ENCODE assay signal across 23 cellular contexts in the genomic region with DNA sequence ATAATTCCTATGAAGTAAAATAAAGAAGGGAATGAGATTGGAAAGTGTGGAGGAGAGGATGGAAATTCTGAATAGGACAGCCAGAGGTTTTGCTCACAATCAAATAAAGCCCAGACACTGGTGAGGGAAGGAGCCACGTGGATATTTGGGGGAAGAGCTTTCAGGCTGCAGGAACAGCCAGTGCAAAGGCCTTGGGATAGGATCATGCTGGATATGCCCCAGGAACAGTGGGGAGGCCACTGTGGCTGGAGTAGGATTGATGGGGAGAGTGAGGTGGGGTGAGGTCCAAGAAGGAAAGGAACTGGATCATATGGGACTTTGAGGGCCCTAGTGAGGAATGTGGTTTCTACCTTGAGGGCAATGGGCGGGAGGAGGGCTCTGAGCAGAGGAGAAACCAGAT. TPM values are rescaled to one million over a fixed set of nuclear protein-coding genes. Genes with fewer than 3 reads are reported as not detected.
DNase-seq lines count a peak whose midpoint lies in the region; ATAC-seq, FAIRE-seq and TF ChIP-seq lines count a peak whose summit lies in the region.
"Had no signal": no experiment of that assay in that cellular context is flagged by ENCODE, and none has a peak within 500 bp of the region (broad histone marks: within the 10 kb centered on the region; RNA-seq: fewer than 3 reads in every experiment).

No MANE protein-coding gene starts in this region.

- H3K4me1 ChIP-seq in CD4-positive, CD25-positive, alpha-beta regulatory T cell (ENCODE audit: control insufficient read depth, insufficient read depth, low read length, poor library complexity, severe bottlenecking), result peaks cover 19% of the 10 kb centered on the region
- H3K4me1 ChIP-seq in GM23338 (ENCODE audit: insufficient read depth) (peaks cover 18% of the 10 kb centered on the region), H1 (replicated peaks in 1 of 4; ENCODE audit: control insufficient read depth in 3 of 4, insufficient read depth in 4 of 4, low read length in 3 of 4) (peaks cover 4 to 23% (median 15%) of the 10 kb centered on the region in 4 experiments), neuronal stem cell (ENCODE audit: control insufficient read depth in 2 of 2, insufficient read depth in 1 of 2, low read depth in 1 of 2, low read length in 2 of 2) (peaks cover 2 to 11% of the 10 kb centered on the region in 2 donors)

- H4K8ac ChIP-seq in H1 (ENCODE audit: extremely low read depth, insufficient read depth, low read length), result no peak overlapping the region
- H4K8ac ChIP-seq in neuronal stem cell (ENCODE audit: low read depth, low read length), result no peak overlapping the region

- H3K9me3 ChIP-seq in CD4-positive, CD25-positive, alpha-beta regulatory T cell (ENCODE audit: control insufficient read depth in 2 of 2, low read length in 2 of 2), result no peaks in the 10 kb centered on the region
- no peaks in the 10 kb centered on the region for H3K9me3 ChIP-seq in H1 (ENCODE audit: insufficient read depth in 2 of 2, low read depth in 1 of 2, low read length in 1 of 2)
- no peaks in the 10 kb centered on the region for H3K9me3 ChIP-seq in neuronal stem cell (replicated peaks in 1 of 2; ENCODE audit: control insufficient read depth in 2 of 2, insufficient read depth in 1 of 2, low read depth in 1 of 2, low read length in 2 of 2)
- H3K9me3 ChIP-seq: A549; BLaER1 treated with 17β-estradiol and CSF1 and Interleukin-3, amounts not matched to agents 10 nM and 100 nM; SK-N-SH had no signal

- H3K23ac ChIP-seq in H1 (ENCODE audit: insufficient read length) (no peak overlapping the region), neuronal stem cell (ENCODE audit: low read depth, low read length, poor library complexity) (no peak overlapping the region)

- no peak for TF ChIP-seq EP300 in H1 (IDR thresholded peaks at IDR 0.05; ENCODE audit: borderline replicate concordance in 1 of 2, low read depth in 2 of 2, low read length in 2 of 2)

- TF ChIP-seq RAD21 in H1 (IDR thresholded peaks at IDR 0.05 in 1 of 2, conservative IDR thresholded peaks at IDR 0.05 in 1 of 2; ENCODE audit: low read depth in 2 of 2, low read length in 2 of 2), result no peak

- H3K4me2 ChIP-seq in GM23338, result peak overlapping the region; percentile 70; the same call in 1 of the 2 replicates
- H3K4me2 ChIP-seq in H1 (ENCODE audit: insufficient read depth in 1 of 2, low read depth in 2 of 2, low read length in 2 of 2), result no peak overlapping the region
- H3K4me2 ChIP-seq in neuronal stem cell (ENCODE audit: insufficient read depth, low read length, poor library complexity, severe bottlenecking), result no peak overlapping the region
- H3K4me2 ChIP-seq: A549, SK-N-SH had no signal

- H3K27me3 Mint-ChIP-seq in CD4-positive, CD25-positive, alpha-beta regulatory T cell, result peaks cover 6% of the 10 kb centered on the region
- H3K27me3 Mint-ChIP-seq in GM23338 (ENCODE audit: insufficient read depth, low read depth, poor library complexity), result peaks cover 15% of the 10 kb centered on the region

- H3K18ac ChIP-seq in H1 (ENCODE audit: extremely low read depth, low read length) (peak overlapping the region; percentile 73; the same call in 1 of the 2 replicates), neuronal stem cell (ENCODE audit: low read length) (no peak overlapping the region)

- peak overlapping the region; percentile 38; the same call in 1 of the 2 replicates for H2BK20ac ChIP-seq in H1 (ENCODE audit: low read length)

- H3K14ac ChIP-seq in H1 (ENCODE audit: insufficient read length) (no peak overlapping the region), neuronal stem cell (ENCODE audit: low read length) (no peak overlapping the region)

- no peak for TF ChIP-seq CTCF in GM23338 (conservative IDR thresholded peaks at IDR 0.05; ENCODE audit: low read depth in 2 of 2)
- TF ChIP-seq CTCF in H1 (IDR thresholded peaks at IDR 0.05; ENCODE audit: control extremely low read depth in 1 of 3, insufficient read depth in 1 of 3, low read depth in 1 of 3, low read length in 3 of 3), result no peak

- no peaks in the 10 kb centered on the region for H3K36me3 ChIP-seq in CD4-positive, CD25-positive, alpha-beta regulatory T cell (ENCODE audit: control insufficient read depth, insufficient read depth, low read length)
- no peaks in the 10 kb centered on the region for H3K36me3 ChIP-seq in GM23338 (ENCODE audit: insufficient read depth)
- H3K36me3 ChIP-seq in H1 (ENCODE audit: control insufficient read depth in 2 of 4, insufficient read depth in 4 of 4, low read length in 3 of 4), result no peaks in the 10 kb centered on the region
- H3K36me3 ChIP-seq in neuronal stem cell (replicated peaks in 1 of 2; ENCODE audit: control insufficient read depth in 2 of 2, insufficient read depth in 2 of 2, low read length in 2 of 2), result no peaks in the 10 kb centered on the region
- H3K36me3 ChIP-seq: BLaER1 treated with 17β-estradiol and CSF1 and Interleukin-3, amounts not matched to agents 10 nM and 100 nM had no signal

- no peak for ATAC-seq in CD4-positive, CD25-positive, alpha-beta regulatory T cell (ENCODE audit: low read depth in 2 of 2)
- ATAC-seq in GM23338 (no peak), HG03280 (IDR thresholded peaks at IDR 0.05; ENCODE audit: unreplicated experiment) (no peak), GM19467 (IDR thresholded peaks at IDR 0.05; ENCODE audit: unreplicated experiment) (no peak), GM21529 (IDR thresholded peaks at IDR 0.05; ENCODE audit: unreplicated experiment) (no peak)
- ATAC-seq: A549, HepG2, PC-3 had no signal

- no peak overlapping the region for H4K5ac ChIP-seq in H1 (ENCODE audit: insufficient read length, low read depth, low read length)

- no peak for DNase-seq in CD4-positive, CD25-positive, alpha-beta regulatory T cell
- DNase-seq in GM23338 (ENCODE audit: low spot score) (no peak), H1 (ENCODE audit: low read depth in 1 of 2, low spot score in 2 of 2) (no peak), neuronal stem cell (ENCODE audit: low spot score) (no peak)
- DNase-seq: DMS79 treated with DMSO at 0.1 percent for 48 hours, GM23248, KG1, MV-4-11, NCI-H187, NCI-H2107, NCI-H2227 treated with DMSO at 0.1 percent for 48 hours, NCI-H524 treated with DMSO at 0.1 percent for 48 hours, PC-3, RPMI8226, SHP77 treated with DMSO at 0.1 percent for 48 hours, SK-N-SH had no signal

- no peak overlapping the region for H3K27ac ChIP-seq in CD4-positive, CD25-positive, alpha-beta regulatory T cell (ENCODE audit: insufficient read depth, low read length, poor library complexity, severe bottlenecking)
- H3K27ac ChIP-seq in GM23338 (ENCODE audit: low read depth) (no peak overlapping the region; the same call in 1 of the 2 replicates), H1 (ENCODE audit: low read depth, low read length) (no peak overlapping the region), neuronal stem cell (replicated peaks; ENCODE audit: low read length) (no peak overlapping the region)
- H3K27ac ChIP-seq: A549; BLaER1 treated with 17β-estradiol and CSF1 and Interleukin-3, amounts not matched to agents 10 nM and 100 nM; GM23248 had no signal

- H3K79me1 ChIP-seq in H1 (ENCODE audit: low read depth, low read length), result no peaks in the 10 kb centered on the region; the same call in 1 of the 2 replicates
- no peaks in the 10 kb centered on the region for H3K79me1 ChIP-seq in neuronal stem cell (ENCODE audit: low read depth, low read length)

- no peak for FAIRE-seq in H1 (lab: Jason Lieb, UNC)
- FAIRE-seq: A549, HepG2 had no signal

- H2BK15ac ChIP-seq in H1 (ENCODE audit: low read length) (no peak overlapping the region), neuronal stem cell (ENCODE audit: low read length) (no peak overlapping the region)

- peaks cover 9% of the 10 kb centered on the region; the same call in 1 of the 2 replicates for H3K23me2 ChIP-seq in H1 (ENCODE audit: low read depth, low read length)

- no peak overlapping the region for H3K4ac ChIP-seq in H1 (replicated peaks; ENCODE audit: insufficient read length, low read depth, low read length)
- no peak overlapping the region for H3K4ac ChIP-seq in neuronal stem cell (ENCODE audit: low read length)

- H3K56ac ChIP-seq in H1 (replicated peaks; ENCODE audit: insufficient read length, low read depth, low read length), result no peak overlapping the region

- no peaks in the 10 kb centered on the region for H4K20me1 ChIP-seq in GM23338 (replicated peaks; ENCODE audit: insufficient read depth)
- H4K20me1 ChIP-seq in H1 (replicated peaks in 1 of 2; ENCODE audit: control insufficient read depth in 1 of 2, insufficient read depth in 2 of 2, low read length in 2 of 2), result no peaks in the 10 kb centered on the region

- peaks cover 2 to 28% (median 10%) of the 10 kb centered on the region in 4 donors for H3K4me1 Mint-ChIP-seq in CD4-positive, CD25-positive, alpha-beta regulatory T cell
- peaks cover 37% of the 10 kb centered on the region for H3K4me1 Mint-ChIP-seq in GM23338

- H3K79me2 ChIP-seq in GM23338 (replicated peaks; ENCODE audit: insufficient read depth) (peaks cover 6% of the 10 kb centered on the region; the same call in 1 of the 2 replicates), H1 (ENCODE audit: control insufficient read depth in 1 of 2, insufficient read depth in 2 of 2, low read length in 2 of 2) (peaks cover 0 to 4% of the 10 kb centered on the region in 2 experiments; a peak in 1 of 4 replicates)

- POLR2A ChIA-PET in H1 (lab: Charles Lee; ENCODE audit: partially characterized antibody), result interaction anchor here (0.9 to 2.6 kb wide), 2 partner anchors 53 to 98 kb away, joined by 4 to 9 read pairs; no protein-coding TSS in a partner anchor

- CTCF ChIA-PET in H1 (lab: Charles Lee; ENCODE audit: partially characterized antibody), result interaction anchor here (1.0 to 3.3 kb wide), 5 partner anchors 9 to 53 kb away, joined by 3 to 17 read pairs (median 3); partner anchors contain the start of gene LGI4

- H2BK120ac ChIP-seq in H1 (replicated peaks; ENCODE audit: low read depth, low read length) (no peak overlapping the region), neuronal stem cell (ENCODE audit: low read depth, low read length) (no peak overlapping the region)

- no peaks in the 10 kb centered on the region for H3K9me2 ChIP-seq in GM23338 (ENCODE audit: insufficient read depth)
- H3K9me2 ChIP-seq: SK-N-SH had no signal

- H3K9me3 Mint-ChIP-seq in CD4-positive, CD25-positive, alpha-beta regulatory T cell, result peaks cover 0 to 3% (median 0%) of the 10 kb centered on the region in 7 donors
- H3K9me3 Mint-ChIP-seq in GM23338, result no peaks in the 10 kb centered on the region

- peak overlapping the region; percentile 71; the same call in 1 of the 2 replicates for H2BK12ac ChIP-seq in H1 (ENCODE audit: low read depth, low read length)
- no peak overlapping the region for H2BK12ac ChIP-seq in neuronal stem cell (ENCODE audit: low read length)

- H2AK5ac ChIP-seq in H1 (ENCODE audit: low read depth, low read length) (0 out of 2 replicates have a peak overlapping the region, but pooled peaks have one; percentile 82), neuronal stem cell (ENCODE audit: low read depth, low read length) (peak overlapping the region; percentile 82)

- no peak overlapping the region for H2AFZ ChIP-seq in GM23338
- no peak overlapping the region for H2AFZ ChIP-seq in H1 (ENCODE audit: low read length)
- H2AFZ ChIP-seq in neuronal stem cell (ENCODE audit: low read length), result no peak overlapping the region
- H2AFZ ChIP-seq: GM23248 had no signal

- peak overlapping the region in 2 of 3 donors; percentile 67 to 71 for H3K27ac Mint-ChIP-seq in CD4-positive, CD25-positive, alpha-beta regulatory T cell
- peak overlapping the region; percentile 35; the same call in 1 of the 2 replicates for H3K27ac Mint-ChIP-seq in GM23338

- peaks cover 14% of the 10 kb centered on the region; the same call in 1 of the 2 replicates for H3F3A ChIP-seq in GM23338 (replicated peaks; ENCODE audit: low read depth)

- peaks cover 5% of the 10 kb centered on the region for H3K36me3 Mint-ChIP-seq in CD4-positive, CD25-positive, alpha-beta regulatory T cell
- peaks cover 7% of the 10 kb centered on the region; the same call in 2 of the 3 replicates for H3K36me3 Mint-ChIP-seq in GM23338 (ENCODE audit: low read depth)

- no peak overlapping the region for H3K4me3 ChIP-seq in CD4-positive, CD25-positive, alpha-beta regulatory T cell (ENCODE audit: low read depth, low read length)
- H3K4me3 ChIP-seq in GM23338 (no peak overlapping the region), H1 (ENCODE audit: extremely low read depth in 1 of 4, insufficient read depth in 2 of 4, low read depth in 3 of 4, low read length in 4 of 4) (no peak overlapping the region), neuronal stem cell (ENCODE audit: low read length in 2 of 2) (no peak overlapping the region)
- H3K4me3 ChIP-seq: A549; BLaER1 treated with 17β-estradiol and CSF1 and Interleukin-3, amounts not matched to agents 10 nM and 100 nM; GM23248 had no signal

- peak overlapping the region in 3 of 4 donors; percentile 28 to 62 (median 52) for H3K4me3 Mint-ChIP-seq in CD4-positive, CD25-positive, alpha-beta regulatory T cell
- H3K4me3 Mint-ChIP-seq in GM23338, result peak overlapping the region; percentile 4; the same call in 1 of the 3 replicates

- H2BK5ac ChIP-seq in H1 (ENCODE audit: low read depth, low read length) (peak overlapping the region; percentile 68; the same call in 1 of the 2 replicates), neuronal stem cell (ENCODE audit: low read length) (no peak overlapping the region)

- 77% methylated on average over 2 of the region's 2 CpGs; no CpG with 5 or more reads in 1 of the 2 experiments for WGBS in H1 (ENCODE audit: extremely low coverage in 1 of 2, insufficient coverage in 1 of 2, insufficient read length in 1 of 2, insufficient replicate concordance in 2 of 2, low coverage in 1 of 2, low lambda C conversion rate in 2 of 2, missing lambda C conversion rate in 1 of 2), 2 experiments
- no CpG with 5 or more reads among the region's 2 CpGs for WGBS in neuronal stem cell (ENCODE audit: extremely low coverage in 2 of 2, insufficient read length in 2 of 2, insufficient replicate concordance in 1 of 2), 2 donors

- H3K27me3 ChIP-seq in CD4-positive, CD25-positive, alpha-beta regulatory T cell (ENCODE audit: control insufficient read depth, insufficient read depth, low read length), result no peaks in the 10 kb centered on the region
- H3K27me3 ChIP-seq in GM23338 (ENCODE audit: insufficient read depth) (no peaks in the 10 kb centered on the region), H1 (replicated peaks in 1 of 4; ENCODE audit: control insufficient read depth in 3 of 4, extremely low read depth in 1 of 4, insufficient read depth in 3 of 4, low read length in 3 of 4) (peaks cover 0 to 5% (median 3%) of the 10 kb centered on the region in 4 experiments; a peak in 3 of 7 replicates), neuronal stem cell (ENCODE audit: control insufficient read depth in 3 of 3, insufficient read depth in 3 of 3, low read depth in 1 of 3, low read length in 3 of 3) (peaks cover 7 to 68% (median 26%) of the 10 kb centered on the region in 3 experiments)
- H3K27me3 ChIP-seq: BLaER1 treated with 17β-estradiol and CSF1 and Interleukin-3, amounts not matched to agents 10 nM and 100 nM had no signal

- H4K91ac ChIP-seq in H1 (replicated peaks; ENCODE audit: insufficient read length, low read length) (peak overlapping the region; percentile 88), neuronal stem cell (ENCODE audit: low read depth, low read length, poor library complexity) (no peak overlapping the region)

- TF ChIP-seq POLR2A in H1 (IDR thresholded peaks at IDR 0.05; ENCODE audit: control extremely low read depth in 1 of 2, low read depth in 2 of 2, low read length in 2 of 2), result no peak

- H3K9ac ChIP-seq in H1 (replicated peaks in 1 of 4; ENCODE audit: extremely low read depth in 1 of 4, low read depth in 3 of 4, low read length in 3 of 4) (no peak overlapping the region), neuronal stem cell (ENCODE audit: low read depth, low read length, poor library complexity) (no peak overlapping the region)
- H3K9ac ChIP-seq: BLaER1 treated with 17β-estradiol and CSF1 and Interleukin-3, amounts not matched to agents 10 nM and 100 nM; GM23248; SK-N-SH had no signal

RNA-seq across cellular contexts. Expression of gene FXYD5, which starts 4.1 kb away (rescaled TPM):
- total RNA-seq in CD4-positive, CD25-positive, alpha-beta regulatory T cell, result 503 TPM
- 100 to 1,000 TPM; 465 to 575 (median 487) TPM for polyA plus RNA-seq in CD4-positive, CD25-positive, alpha-beta regulatory T cell
- total RNA-seq in GM23338 (2014; rRNA removed; shearing (Covaris generic)), result 97.7 and 98.9 TPM in 2 replicates
- polyA plus RNA-seq in GM23338 (2016; fragmentation: Nextera tagmentation; extraction: Ambion mirVana), result 222 and 233 TPM in 2 replicates
- 99.0 and 104 TPM in 2 replicates for total RNA-seq in H1 (2021; fragmentation: NEBNext Ultra II Directional; extraction: Animal tissue kit (Norgen Biotek cat#: 25700))
- polyA plus RNA-seq in H1 (2011; rRNA removed), result 167 and 191 TPM in 2 replicates
- 117 TPM for polyA plus RNA-seq in H1 (2011; cell fraction: cytosol; rRNA removed)
- 131 TPM for polyA plus RNA-seq in H1 (2011; cell fraction: nucleus; rRNA removed)
- polyA plus RNA-seq in H1 (2012, experiment 1 of 2), result 113 to 185 TPM (median 177 TPM) in 4 replicates
- polyA plus RNA-seq in H1 (2012, experiment 2 of 2), result 175 TPM
- 277 TPM for polyA plus RNA-seq in H1 (2013, experiment 1 of 2)
- 347 TPM for polyA plus RNA-seq in H1 (2013, experiment 2 of 2)
- polyA minus RNA-seq in H1 (2011; rRNA and poly(A)+ RNA removed), result 89.3 and 107 TPM in 2 replicates
- polyA minus RNA-seq in H1 (2011; cell fraction: cytosol; rRNA and poly(A)+ RNA removed), result 89.5 TPM
- 51.4 TPM for polyA minus RNA-seq in H1 (2011; cell fraction: nucleus; rRNA and poly(A)+ RNA removed)
- 47.1 TPM for polyA plus RNA-seq in neuronal stem cell (2013, experiment 1 of 2)
- polyA plus RNA-seq in neuronal stem cell (2013, experiment 2 of 2), result 45.6 TPM
- total RNA-seq: G401, HepG2 had no signal

RNA-seq across cellular contexts. Expression of gene FXYD7, which starts 7.4 kb away (rescaled TPM):
- total RNA-seq in CD4-positive, CD25-positive, alpha-beta regulatory T cell, result 9.3 TPM
- 1 to 10 TPM; 3.2 to 6.8 (median 4.7) TPM for polyA plus RNA-seq in CD4-positive, CD25-positive, alpha-beta regulatory T cell
- total RNA-seq in GM23338 (2014; rRNA removed; shearing (Covaris generic)), result 9.6 and 15.9 TPM in 2 replicates
- polyA plus RNA-seq in GM23338 (2016; fragmentation: Nextera tagmentation; extraction: Ambion mirVana), result 43.7 and 44.0 TPM in 2 replicates
- total RNA-seq in H1 (2021; fragmentation: NEBNext Ultra II Directional; extraction: Animal tissue kit (Norgen Biotek cat#: 25700)), result 14.3 and 15.4 TPM in 2 replicates
- 12.1 and 17.5 TPM in 2 replicates for polyA plus RNA-seq in H1 (2011; rRNA removed)
- polyA plus RNA-seq in H1 (2011; cell fraction: cytosol; rRNA removed), result 9.0 TPM
- 18.6 TPM for polyA plus RNA-seq in H1 (2011; cell fraction: nucleus; rRNA removed)
- polyA plus RNA-seq in H1 (2012, experiment 1 of 2), result 20.2 to 24.4 TPM (median 21.9 TPM) in 4 replicates
- polyA plus RNA-seq in H1 (2012, experiment 2 of 2), result 20.8 TPM
- polyA plus RNA-seq in H1 (2013, experiment 1 of 2), result 22.7 TPM
- 23.8 TPM for polyA plus RNA-seq in H1 (2013, experiment 2 of 2)
- polyA minus RNA-seq in H1 (2011; rRNA and poly(A)+ RNA removed), result 2.2 and 3.6 TPM in 2 replicates
- 1.5 TPM for polyA minus RNA-seq in H1 (2011; cell fraction: cytosol; rRNA and poly(A)+ RNA removed)
- 3.2 TPM for polyA minus RNA-seq in H1 (2011; cell fraction: nucleus; rRNA and poly(A)+ RNA removed)
- polyA plus RNA-seq in neuronal stem cell (2013, experiment 1 of 2), result 2.3 TPM
- 2.6 TPM for polyA plus RNA-seq in neuronal stem cell (2013, experiment 2 of 2)
- total RNA-seq: G401, GM23248, HepG2, PC-3 had no signal
- polyA plus RNA-seq: A549, GM23248 had no signal

RNA-seq across cellular contexts. Expression of gene FXYD1, which starts 11.8 kb away (rescaled TPM):
- total RNA-seq in CD4-positive, CD25-positive, alpha-beta regulatory T cell, result 1.6 TPM
- polyA plus RNA-seq in CD4-positive, CD25-positive, alpha-beta regulatory T cell, result 1 to 10 TPM; 2.1 to 3.7 (median 2.7) TPM
- 1.5 and 1.7 TPM in 2 replicates for total RNA-seq in GM23338 (2014; rRNA removed; shearing (Covaris generic))
- polyA plus RNA-seq in GM23338 (2016; fragmentation: Nextera tagmentation; extraction: Ambion mirVana) (26.8 and 31.3 TPM in 2 replicates), H1 (2011; rRNA removed) (1.6 and 3.3 TPM in 2 replicates)
- total RNA-seq in H1 (2021; fragmentation: NEBNext Ultra II Directional; extraction: Animal tissue kit (Norgen Biotek cat#: 25700)), result 8.1 and 10.3 TPM in 2 replicates
- polyA plus RNA-seq in H1 (2011; cell fraction: cytosol; rRNA removed), result 2.7 TPM
- 6.7 TPM for polyA plus RNA-seq in H1 (2011; cell fraction: nucleus; rRNA removed)
- polyA plus RNA-seq in H1 (2012, experiment 1 of 2), result 7.4 to 19.9 TPM (median 15.6 TPM) in 4 replicates
- polyA plus RNA-seq in H1 (2012, experiment 2 of 2), result 4.1 TPM
- 10.4 TPM for polyA plus RNA-seq in H1 (2013, experiment 1 of 2)
- 10.3 TPM for polyA plus RNA-seq in H1 (2013, experiment 2 of 2)
- polyA minus RNA-seq in H1 (2011; rRNA and poly(A)+ RNA removed), result 0.49 and 0.69 TPM in 2 replicates
- 2.1 TPM for polyA minus RNA-seq in H1 (2011; cell fraction: cytosol; rRNA and poly(A)+ RNA removed)
- polyA minus RNA-seq in H1 (2011; cell fraction: nucleus; rRNA and poly(A)+ RNA removed), result 4.1 TPM
- 0.85 TPM for polyA plus RNA-seq in neuronal stem cell (2013, experiment 1 of 2)
- polyA plus RNA-seq in neuronal stem cell (2013, experiment 2 of 2), result 1.2 TPM
- total RNA-seq: G401, HepG2, PC-3 had no signal
- polyA plus RNA-seq: A549 had no signal

RNA-seq across cellular contexts. Expression of gene LGI4, which starts 15.6 kb away (rescaled TPM):
- total RNA-seq in CD4-positive, CD25-positive, alpha-beta regulatory T cell, result 0.64 TPM
- polyA plus RNA-seq in CD4-positive, CD25-positive, alpha-beta regulatory T cell, result not detected
- 3.6 and 4.3 TPM in 2 replicates for total RNA-seq in GM23338 (2014; rRNA removed; shearing (Covaris generic))
- 2.3 and 3.4 TPM in 2 replicates for polyA plus RNA-seq in GM23338 (2016; fragmentation: Nextera tagmentation; extraction: Ambion mirVana)
- total RNA-seq in H1 (2021; fragmentation: NEBNext Ultra II Directional; extraction: Animal tissue kit (Norgen Biotek cat#: 25700)), result 2.0 and 2.9 TPM in 2 replicates
- polyA plus RNA-seq in H1 (2011; rRNA removed), result 8.2 and 9.4 TPM in 2 replicates
- polyA plus RNA-seq in H1 (2011; cell fraction: cytosol; rRNA removed), result 9.4 TPM
- 32.9 TPM for polyA plus RNA-seq in H1 (2011; cell fraction: nucleus; rRNA removed)
- 5.6 to 9.8 TPM (median 8.1 TPM) in 4 replicates for polyA plus RNA-seq in H1 (2012, experiment 1 of 2)
- polyA plus RNA-seq in H1 (2012, experiment 2 of 2), result 2.6 TPM
- 2.1 TPM for polyA plus RNA-seq in H1 (2013, experiment 1 of 2)
- polyA plus RNA-seq in H1 (2013, experiment 2 of 2), result 2.1 TPM
- polyA minus RNA-seq in H1 (2011; rRNA and poly(A)+ RNA removed), result 0.88 and 2.1 TPM in 2 replicates
- polyA minus RNA-seq in H1 (2011; cell fraction: cytosol; rRNA and poly(A)+ RNA removed), result 0.66 TPM
- 4.2 TPM for polyA minus RNA-seq in H1 (2011; cell fraction: nucleus; rRNA and poly(A)+ RNA removed)
- 2.0 TPM for polyA plus RNA-seq in neuronal stem cell (2013, experiment 1 of 2)
- 1.8 TPM for polyA plus RNA-seq in neuronal stem cell (2013, experiment 2 of 2)
- total RNA-seq: HepG2 had no signal

RNA-seq across cellular contexts. Expression of gene FXYD3, which starts 34.8 kb away (rescaled TPM):
- total RNA-seq in CD4-positive, CD25-positive, alpha-beta regulatory T cell, result not detected
- not detected for polyA plus RNA-seq in CD4-positive, CD25-positive, alpha-beta regulatory T cell
- not detected in 2 replicates for total RNA-seq in GM23338 (2014; rRNA removed; shearing (Covaris generic))
- polyA plus RNA-seq in GM23338 (2016; fragmentation: Nextera tagmentation; extraction: Ambion mirVana) (0.81 and 0.89 TPM in 2 replicates), H1 (2011; rRNA removed) (0.09 and 0.33 TPM in 2 replicates)
- 0.86 TPM in 1 of 2 replicates, not detected in the other for total RNA-seq in H1 (2021; fragmentation: NEBNext Ultra II Directional; extraction: Animal tissue kit (Norgen Biotek cat#: 25700))
- 0.22 TPM for polyA plus RNA-seq in H1 (2011; cell fraction: cytosol; rRNA removed)
- 0.66 TPM for polyA plus RNA-seq in H1 (2011; cell fraction: nucleus; rRNA removed)
- polyA plus RNA-seq in H1 (2012, experiment 1 of 2), result 0.41 to 0.76 TPM (median 0.57 TPM) in 3 of 4 replicates, not detected in the other
- not detected for polyA plus RNA-seq in H1 (2012, experiment 2 of 2)
- polyA plus RNA-seq in H1 (2013, experiment 1 of 2), result 0.10 TPM
- 0.37 TPM for polyA plus RNA-seq in H1 (2013, experiment 2 of 2)
- 1.5 TPM in 1 of 2 replicates, not detected in the other for polyA minus RNA-seq in H1 (2011; rRNA and poly(A)+ RNA removed)
- not detected for polyA minus RNA-seq in H1 (2011; cell fraction: cytosol; rRNA and poly(A)+ RNA removed)
- polyA minus RNA-seq in H1 (2011; cell fraction: nucleus; rRNA and poly(A)+ RNA removed), result not detected
- polyA plus RNA-seq in neuronal stem cell (2013, experiment 1 of 2), result 0.07 TPM
- 0.12 TPM for polyA plus RNA-seq in neuronal stem cell (2013, experiment 2 of 2)
- total RNA-seq: G401, GM23248, HepG2 had no signal
- polyA plus RNA-seq: GM23248, SK-N-SH had no signal
